ENCODE assay signal across 1 cellular context in genomic region chr7:3412871-3413270, GRCh38.
TF ChIP-seq lines count a peak whose summit lies in the region.

No MANE protein-coding gene starts in this region.

TF ChIP-seq in HEK293, 187 proteins besides CTCF, POLR2A, EP300 and RAD21 (continued from another document):
- TF ChIP-seq, protein P1, sequence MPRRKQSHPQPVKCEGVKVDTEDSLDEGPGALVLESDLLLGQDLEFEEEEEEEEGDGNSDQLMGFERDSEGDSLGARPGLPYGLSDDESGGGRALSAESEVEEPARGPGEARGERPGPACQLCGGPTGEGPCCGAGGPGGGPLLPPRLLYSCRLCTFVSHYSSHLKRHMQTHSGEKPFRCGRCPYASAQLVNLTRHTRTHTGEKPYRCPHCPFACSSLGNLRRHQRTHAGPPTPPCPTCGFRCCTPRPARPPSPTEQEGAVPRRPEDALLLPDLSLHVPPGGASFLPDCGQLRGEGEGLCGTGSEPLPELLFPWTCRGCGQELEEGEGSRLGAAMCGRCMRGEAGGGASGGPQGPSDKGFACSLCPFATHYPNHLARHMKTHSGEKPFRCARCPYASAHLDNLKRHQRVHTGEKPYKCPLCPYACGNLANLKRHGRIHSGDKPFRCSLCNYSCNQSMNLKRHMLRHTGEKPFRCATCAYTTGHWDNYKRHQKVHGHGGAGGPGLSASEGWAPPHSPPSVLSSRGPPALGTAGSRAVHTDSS (tag by site-specific recombination; IDR thresholded peaks at IDR 0.05), result no peak
- TF ChIP-seq ZNF335 (tag by site-specific recombination; conservative IDR thresholded peaks at IDR 0.05), result 0 out of 2 replicates have a peak, but pooled peaks have one; percentile 24
- 0 out of 2 replicates have a peak, but pooled peaks have one; percentile 8 for TF ChIP-seq IKZF3 (tag by site-specific recombination; IDR thresholded peaks at IDR 0.05)
- TF ChIP-seq OSR2 (tag by site-specific recombination; IDR thresholded peaks at IDR 0.05), result peak; percentile 62
- TF ChIP-seq, protein P2, sequence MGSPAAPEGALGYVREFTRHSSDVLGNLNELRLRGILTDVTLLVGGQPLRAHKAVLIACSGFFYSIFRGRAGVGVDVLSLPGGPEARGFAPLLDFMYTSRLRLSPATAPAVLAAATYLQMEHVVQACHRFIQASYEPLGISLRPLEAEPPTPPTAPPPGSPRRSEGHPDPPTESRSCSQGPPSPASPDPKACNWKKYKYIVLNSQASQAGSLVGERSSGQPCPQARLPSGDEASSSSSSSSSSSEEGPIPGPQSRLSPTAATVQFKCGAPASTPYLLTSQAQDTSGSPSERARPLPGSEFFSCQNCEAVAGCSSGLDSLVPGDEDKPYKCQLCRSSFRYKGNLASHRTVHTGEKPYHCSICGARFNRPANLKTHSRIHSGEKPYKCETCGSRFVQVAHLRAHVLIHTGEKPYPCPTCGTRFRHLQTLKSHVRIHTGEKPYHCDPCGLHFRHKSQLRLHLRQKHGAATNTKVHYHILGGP (tag by site-specific recombination; IDR thresholded peaks at IDR 0.05), result 0 out of 2 replicates have a peak, but pooled peaks have one; percentile 18
- TF ChIP-seq GLIS1 (tag by site-specific recombination; IDR thresholded peaks at IDR 0.05), result peak; percentile 66; the same call in 1 of the 2 replicates
